In the genomic region with DNA sequence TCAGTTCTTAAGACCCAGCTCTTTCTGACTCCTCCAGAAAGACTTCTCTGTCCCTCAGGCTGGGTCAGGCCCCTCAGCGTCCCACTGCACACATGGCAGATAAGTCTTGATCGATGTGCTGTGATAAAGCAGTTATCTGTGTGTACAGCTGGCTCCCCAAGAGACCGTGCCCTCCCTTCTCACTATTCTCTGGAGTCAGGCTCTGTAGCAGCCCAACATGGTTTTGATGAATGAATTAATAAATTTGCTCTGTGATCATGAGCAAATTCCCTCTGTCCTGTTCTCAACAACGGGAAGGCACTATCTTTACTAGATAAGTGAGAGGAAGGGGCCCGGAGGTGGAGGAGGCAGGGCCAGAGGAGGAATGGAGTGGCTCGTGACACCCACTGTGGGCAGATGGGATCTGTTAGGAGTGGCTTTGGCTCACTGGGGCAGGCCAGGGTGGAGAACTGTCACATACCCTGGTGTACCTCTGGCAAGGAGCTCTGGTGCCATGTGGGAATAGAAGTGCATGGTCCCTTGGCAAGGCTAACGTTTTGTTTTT, we compare ENCODE assay signal across 8 cellular contexts. TPM values are rescaled to one million over a fixed set of nuclear protein-coding genes. Genes with fewer than 3 reads are reported as not detected.
DNase-seq lines count a peak whose midpoint lies in the region; ATAC-seq lines count a peak whose summit lies in the region.

No MANE protein-coding gene starts in this region.

- peaks cover 1% of the 10 kb centered on the region for H3K27me3 Mint-ChIP-seq in IgD-negative memory B cell
- no peaks in the 10 kb centered on the region for H3K27me3 Mint-ChIP-seq in activated naive CD8-positive, alpha-beta T cell
- H3K27me3 Mint-ChIP-seq in stimulated activated naive B cell treated with anti-CD40 and anti-IgM and Interleukin-4, amounts not matched to agents 10 μg/mL and 1 μg/mL and 100 μg/mL, for 72 hours, result no peaks in the 10 kb centered on the region

- H3K27ac Mint-ChIP-seq in IgD-negative memory B cell, result peak overlapping the region; percentile 73 to 84 (median 78)
- H3K27ac Mint-ChIP-seq in activated naive CD8-positive, alpha-beta T cell, result peak overlapping the region; percentile 88
- peak overlapping the region; percentile 80 for H3K27ac Mint-ChIP-seq in stimulated activated naive B cell treated with anti-CD40 and anti-IgM and Interleukin-4, amounts not matched to agents 10 μg/mL and 1 μg/mL and 100 μg/mL, for 72 hours

- peak overlapping the region in 1 of 4 donors; percentile 74 for H3K4me3 Mint-ChIP-seq in IgD-negative memory B cell
- peak overlapping the region; percentile 10 for H3K4me3 Mint-ChIP-seq in activated naive CD8-positive, alpha-beta T cell
- no peak overlapping the region for H3K4me3 Mint-ChIP-seq in stimulated activated naive B cell treated with anti-CD40 and anti-IgM and Interleukin-4, amounts not matched to agents 10 μg/mL and 1 μg/mL and 100 μg/mL, for 72 hours

- DNase-seq in left colon (no peak), NCI-H187 (lab: John Stamatoyannopoulos, UW) (no peak), NCI-H226 (no peak), T-helper 9 cell (no peak)
- DNase-seq in stimulated activated naive B cell treated with anti-CD40 and anti-IgM and Interleukin-4, amounts not matched to agents 10 μg/mL and 1 μg/mL and 100 μg/mL, for 72 hours, result no peak
- no peak for DNase-seq in activated CD4-positive, CD25-positive, alpha-beta regulatory T cell treated with anti-CD3 and anti-CD28 coated beads, Interleukin-2, amount 50 U/mL, for 72 hours

- peaks cover 20 to 53% (median 38%) of the 10 kb centered on the region in 3 donors for H3K4me1 Mint-ChIP-seq in IgD-negative memory B cell
- H3K4me1 Mint-ChIP-seq in activated naive CD8-positive, alpha-beta T cell (ENCODE audit: low read depth), result peaks cover 77% of the 10 kb centered on the region
- H3K4me1 Mint-ChIP-seq in stimulated activated naive B cell treated with anti-CD40 and anti-IgM and Interleukin-4, amounts not matched to agents 10 μg/mL and 1 μg/mL and 100 μg/mL, for 72 hours, result peaks cover 34 to 49% of the 10 kb centered on the region in 2 donors

- peaks cover 0 to 4% (median 0%) of the 10 kb centered on the region in 3 donors for H3K9me3 Mint-ChIP-seq in IgD-negative memory B cell
- no peaks in the 10 kb centered on the region for H3K9me3 Mint-ChIP-seq in activated naive CD8-positive, alpha-beta T cell (ENCODE audit: low read depth)
- peaks cover 9 to 13% of the 10 kb centered on the region in 2 donors for H3K9me3 Mint-ChIP-seq in stimulated activated naive B cell treated with anti-CD40 and anti-IgM and Interleukin-4, amounts not matched to agents 10 μg/mL and 1 μg/mL and 100 μg/mL, for 72 hours

- peak; percentile 11 for ATAC-seq in left colon
- no peak for ATAC-seq in stimulated activated naive B cell treated with anti-CD40 and anti-IgM and Interleukin-4, amounts not matched to agents 10 μg/mL and 1 μg/mL and 100 μg/mL, for 72 hours (replicated peaks)

- intact Hi-C loops in left colon (cut with DNase I, micrococcal nuclease), result no loop called here

- H3K36me3 Mint-ChIP-seq in IgD-negative memory B cell, result peaks cover 6% of the 10 kb centered on the region
- peaks cover 10% of the 10 kb centered on the region for H3K36me3 Mint-ChIP-seq in activated naive CD8-positive, alpha-beta T cell
- peaks cover 15 to 18% of the 10 kb centered on the region in 2 donors for H3K36me3 Mint-ChIP-seq in stimulated activated naive B cell treated with anti-CD40 and anti-IgM and Interleukin-4, amounts not matched to agents 10 μg/mL and 1 μg/mL and 100 μg/mL, for 72 hours

RNA-seq across cellular contexts. Expression of gene ZFP36L2, which starts 48.3 kb away (rescaled TPM):
- polyA plus RNA-seq in IgD-negative memory B cell, result 249 TPM
- 100 to 1,000 TPM; 199 to 250 TPM for total RNA-seq in left colon
